In the genomic region with DNA sequence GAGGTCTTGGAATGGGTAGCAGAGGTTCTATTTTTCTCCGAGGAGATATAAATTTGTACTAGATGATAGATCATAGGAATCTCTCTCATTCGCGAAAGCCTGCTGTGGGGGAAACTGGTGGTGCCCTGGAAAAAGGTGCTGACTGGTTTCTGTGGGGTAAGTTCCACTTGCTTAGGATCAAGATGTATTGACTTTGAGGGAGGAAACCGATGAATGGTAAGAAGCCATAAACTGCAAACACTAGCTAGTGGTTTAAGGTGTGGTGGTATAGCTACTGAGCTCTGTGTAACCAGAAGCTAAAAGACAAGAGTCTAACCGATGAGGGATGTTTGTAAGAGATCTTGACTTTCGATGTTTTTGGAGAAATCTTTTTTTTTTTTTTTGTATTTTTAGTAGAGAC, we compare ENCODE assay signal across 8 cellular contexts. TPM values are rescaled to one million over a fixed set of nuclear protein-coding genes. Genes with fewer than 3 reads are reported as not detected.
DNase-seq lines count a peak whose midpoint lies in the region; ATAC-seq and TF ChIP-seq lines count a peak whose summit lies in the region.

No MANE protein-coding gene starts in this region.

- 19 to 22% methylated on average over 6 of the region's 6 CpGs for WGBS in lower leg skin, 2 donors
- 0 to 9% methylated on average over 6 of the region's 6 CpGs for WGBS in transverse colon (ENCODE audit: low coverage in 1 of 2), 2 donors

- peaks cover 27% of the 10 kb centered on the region for H3K4me1 Mint-ChIP-seq in Caco-2 (ENCODE audit: low read depth, unreplicated experiment)

- H3K36me3 Mint-ChIP-seq in Caco-2 (ENCODE audit: insufficient read depth, unreplicated experiment) = peaks cover 22% of the 10 kb centered on the region

- TF ChIP-seq POLR2A in lower leg skin (IDR thresholded peaks at IDR 0.05) (no peak), transverse colon (IDR thresholded peaks at IDR 0.05) (peak; percentile 20)

- no peak for ATAC-seq in GM19455 (IDR thresholded peaks at IDR 0.05; ENCODE audit: unreplicated experiment)

- H3K4me3 ChIP-seq in Caco-2 (ENCODE audit: low read depth, low read length) (peak overlapping the region; percentile 100), astrocyte of the spinal cord (ENCODE audit: low read depth, low read length) (peak overlapping the region; percentile 60), lower leg skin (ENCODE audit: low read depth, poor library complexity, severe bottlenecking) (peak overlapping the region; percentile 84), transverse colon (peak overlapping the region; percentile 70 to 96 (median 82))

- DNase-seq in Caco-2 (no peak), Kasumi-1 (lab: John Stamatoyannopoulos, UW) (peak; percentile 43 to 44), astrocyte of the spinal cord (ENCODE audit: low read depth, low spot score) (peak; percentile 29), lower leg skin (ENCODE audit: low spot score in 2 of 2) (no peak), transverse colon (peak; percentile 33), retina (no peak), NCI-H446 (lab: John Stamatoyannopoulos, UW) (no peak)

- peaks cover 58% of the 10 kb centered on the region for H3K4me1 ChIP-seq in Caco-2
- H3K4me1 ChIP-seq in transverse colon = peaks cover 11 to 57% (median 37%) of the 10 kb centered on the region in 4 donors

- intact Hi-C loops in Caco-2 (cut with micrococcal nuclease; ENCODE audit: unreplicated experiment) (loop anchor here (5.0 to 10.0 kb wide), 2 partner anchors 41 to 211 kb away; no protein-coding TSS in a partner anchor), lower leg skin (cut with DNase I; ENCODE audit: low total_unique reads) (loop anchor here (5.0 kb wide), 1 partner anchor 144 kb away; no protein-coding TSS in a partner anchor), transverse colon (cut with DNase I; ENCODE audit: low total_unique reads) (no loop called here)

- peak overlapping the region; percentile 82 to 93 (median 88) for H3K27ac ChIP-seq in transverse colon

- BruUV-seq in Caco-2 (replicated peaks; lab: Mats Ljungman, UMichigan) = TSS peak; percentile 56

- H3K4me3 Mint-ChIP-seq in Caco-2 (ENCODE audit: unreplicated experiment) = peak overlapping the region; percentile 84

- H3K9me3 ChIP-seq in Caco-2 (no peaks in the 10 kb centered on the region), transverse colon (no peaks in the 10 kb centered on the region)

- peak overlapping the region; percentile 82 for H3K27ac Mint-ChIP-seq in Caco-2 (ENCODE audit: unreplicated experiment)

- TF ChIP-seq EP300 in transverse colon (IDR thresholded peaks at IDR 0.05; ENCODE audit: low read depth) = no peak

- H3K27me3 ChIP-seq in Caco-2 (replicated peaks; ENCODE audit: control insufficient read depth, insufficient read depth, low read length) = no peaks in the 10 kb centered on the region
- no peaks in the 10 kb centered on the region for H3K27me3 ChIP-seq in transverse colon

- no peaks in the 10 kb centered on the region for H3K9me3 Mint-ChIP-seq in Caco-2 (ENCODE audit: unreplicated experiment)

- CTCF ChIA-PET in Caco-2 (lab: Charles Lee) = interaction anchor here (0.7 to 1.2 kb wide), 5 partner anchors 23 to 1124 kb away, joined by 5 to 7 read pairs (median 6); no protein-coding TSS in a partner anchor

- H3K36me3 ChIP-seq in Caco-2 (ENCODE audit: control insufficient read depth, insufficient read depth, low read length) = no peaks in the 10 kb centered on the region; the same call in 1 of the 2 replicates
- H3K36me3 ChIP-seq in transverse colon = no peaks in the 10 kb centered on the region

- H3K27me3 Mint-ChIP-seq in Caco-2 (ENCODE audit: insufficient read depth, unreplicated experiment) = no peaks in the 10 kb centered on the region

- TF ChIP-seq CTCF in Caco-2 (IDR thresholded peaks at IDR 0.05; ENCODE audit: insufficient read depth in 1 of 2, low read depth in 1 of 2, low read length in 1 of 2, severe bottlenecking in 1 of 2, unreplicated experiment in 1 of 2) = no peak
- no peak for TF ChIP-seq CTCF in astrocyte of the spinal cord (IDR thresholded peaks at IDR 0.05; ENCODE audit: low read depth, low read length)
- TF ChIP-seq CTCF in lower leg skin (IDR thresholded peaks at IDR 0.05) = no peak
- no peak for TF ChIP-seq CTCF in transverse colon (IDR thresholded peaks at IDR 0.05)

- POLR2A ChIA-PET in Caco-2 (lab: Charles Lee) = interaction anchor here (0.7 to 2.6 kb wide), 2 partner anchors 12 to 129 kb away, joined by 6 to 14 read pairs; a partner anchor contains a TSS

- in situ Hi-C loops in astrocyte of the spinal cord (cut with HindIII; ENCODE audit: low sequenced_read_pairs) (no loop called here), transverse colon (cut with MboI; ENCODE audit: low pct_ligation_motif_present in 1 of 4, low pct_unique_long_range_greater_than_20kb in 1 of 4, low sequenced_read_pairs in 3 of 4) (no loop called here)

RNA-seq across cellular contexts. Expression of a gene that starts 0.8 kb away (rescaled TPM):
- total RNA-seq in Caco-2 (2022) (102 and 105 TPM in 2 replicates), lower leg skin (10 to 100 TPM; 14.1 to 29.8 (median 21.0) TPM), transverse colon (10 to 100 TPM; 15.0 to 81.6 (median 58.1) TPM)

Comparison
In these comparisons a context has a peak if more than half of its experiments do, and no peak if none do; other contexts are left out.
1. DNase-seq: peak in Kasumi-1 (2 of 2), astrocyte of the spinal cord (single experiment) and transverse colon (single experiment); none in Caco-2 (0 of 2), lower leg skin (0 of 2), retina (single experiment) and NCI-H446 (0 of 2).
2. Peak in every context shown above with its lines, with median percentiles within 50 percentile points of each other: H3K4me3 ChIP-seq.